Comparison of ENCODE assay signal across 7 cellular contexts in genomic region chr5:132830436-132831094, GRCh38. TPM values are rescaled to one million over a fixed set of nuclear protein-coding genes. Genes with fewer than 3 reads are reported as not detected.
A peak's percentile ranks its signal among the peaks of the same experiment; 100 is the strongest.
DNase-seq lines count a peak whose midpoint lies in the region; ATAC-seq, FAIRE-seq and TF ChIP-seq lines count a peak whose summit lies in the region.

TSS of gene SHROOM1 (minus strand) at chr5:132830647. CDS start at chr5:132826140, 4,507 bp downstream.

- FAIRE-seq in H1 (lab: Jason Lieb, UNC) = no peak

- CTCF ChIA-PET in H1 (lab: Charles Lee; ENCODE audit: partially characterized antibody) = interaction anchor here (0.7 to 25.6 kb wide), 10 partner anchors 9 to 78 kb away, joined by 3 to 465 read pairs (median 4); partner anchors contain the start of genes CCNI2, GDF9, LEAP2 and UQCRQ

- no peaks in the 10 kb centered on the region for H3K79me2 ChIP-seq in H1 (ENCODE audit: control insufficient read depth in 1 of 2, insufficient read depth in 2 of 2, low read length in 2 of 2)

- no peak for TF ChIP-seq RAD21 in H1 (IDR thresholded peaks at IDR 0.05 in 1 of 2, conservative IDR thresholded peaks at IDR 0.05 in 1 of 2; ENCODE audit: low read depth in 2 of 2, low read length in 2 of 2)

- H3K18ac ChIP-seq in H1 (ENCODE audit: extremely low read depth, low read length) = peak within 1 kb of the TSS; percentile 60; the same call in 1 of the 2 replicates

- POLR2A ChIA-PET in H1 (lab: Charles Lee; ENCODE audit: partially characterized antibody) = interaction anchor here (0.6 to 2.4 kb wide), 8 partner anchors 15 to 221 kb away, joined by 3 to 7 read pairs (median 4); partner anchors contain the start of genes GDF9, HSPA4, SOWAHA and UQCRQ

- H3K14ac ChIP-seq in H1 (ENCODE audit: insufficient read length) = no peak within 1 kb of the TSS

- WGBS in H1 (ENCODE audit: extremely low coverage in 1 of 2, insufficient coverage in 1 of 2, insufficient read length in 1 of 2, insufficient replicate concordance in 2 of 2, low coverage in 1 of 2, low lambda C conversion rate in 2 of 2, missing lambda C conversion rate in 1 of 2), 2 experiments = 10% methylated on average over 16 of the region's 78 CpGs; no CpG with 5 or more reads in 1 of the 2 experiments
- WGBS in urinary bladder = 4% methylated on average over 78 of the region's 78 CpGs

- no peak within 1 kb of the TSS for H2BK120ac ChIP-seq in H1 (replicated peaks; ENCODE audit: low read depth, low read length)

- peaks cover 30 to 61% (median 53%) of the 10 kb centered on the region in 4 experiments for H3K27me3 ChIP-seq in H1 (replicated peaks in 1 of 4; ENCODE audit: control insufficient read depth in 3 of 4, extremely low read depth in 1 of 4, insufficient read depth in 3 of 4, low read length in 3 of 4)

- H4K8ac ChIP-seq in H1 (ENCODE audit: extremely low read depth, insufficient read depth, low read length) = peak within 1 kb of the TSS; percentile 83

- H2BK5ac ChIP-seq in H1 (ENCODE audit: low read depth, low read length) = no peak within 1 kb of the TSS

- H2AFZ ChIP-seq in H1 (ENCODE audit: low read length) = peak within 1 kb of the TSS; percentile 74; the same call in 1 of the 2 replicates

- no peak within 1 kb of the TSS for H2BK12ac ChIP-seq in H1 (ENCODE audit: low read depth, low read length)

- DNase-seq in GM03348 (ENCODE audit: low spot score) (peak; percentile 87), H1 (ENCODE audit: low read depth in 1 of 2, low spot score in 2 of 2) (peak in 1 of 2 experiments; percentile 83), mesenteric fat pad (ENCODE audit: low spot score) (peak; percentile 93)

- no peak within 1 kb of the TSS for H3K4ac ChIP-seq in H1 (replicated peaks; ENCODE audit: insufficient read length, low read depth, low read length)

- no peak within 1 kb of the TSS for H2AK5ac ChIP-seq in H1 (ENCODE audit: low read depth, low read length)

- peak within 1 kb of the TSS; percentile 12 to 81 for H3K4me2 ChIP-seq in H1 (ENCODE audit: insufficient read depth in 1 of 2, low read depth in 2 of 2, low read length in 2 of 2)

- no peaks in the 10 kb centered on the region for H3K9me3 ChIP-seq in H1 (ENCODE audit: insufficient read depth in 2 of 2, low read depth in 1 of 2, low read length in 1 of 2)

- H4K91ac ChIP-seq in H1 (replicated peaks; ENCODE audit: insufficient read length, low read length) = no peak within 1 kb of the TSS

- peak within 1 kb of the TSS; percentile 35 to 74 (median 70) for H3K4me3 ChIP-seq in H1 (ENCODE audit: extremely low read depth in 1 of 4, insufficient read depth in 2 of 4, low read depth in 3 of 4, low read length in 4 of 4)
- H3K4me3 ChIP-seq in urinary bladder (ENCODE audit: low read depth, low read length) = peak within 1 kb of the TSS; percentile 84

- peaks cover 0 to 11% (median 9%) of the 10 kb centered on the region in 4 experiments; a peak in 6 of 7 replicates for H3K4me1 ChIP-seq in H1 (replicated peaks in 1 of 4; ENCODE audit: control insufficient read depth in 3 of 4, insufficient read depth in 4 of 4, low read length in 3 of 4)
- no peaks in the 10 kb centered on the region for H3K4me1 ChIP-seq in urinary bladder (ENCODE audit: insufficient read depth)

- no peak within 1 kb of the TSS; the same call in 1 of the 2 replicates for H2BK15ac ChIP-seq in H1 (ENCODE audit: low read length)

- no peak within 1 kb of the TSS for H2BK20ac ChIP-seq in H1 (ENCODE audit: low read length)

- no peak within 1 kb of the TSS for H3K56ac ChIP-seq in H1 (replicated peaks; ENCODE audit: insufficient read length, low read depth, low read length)

- H3K36me3 ChIP-seq in H1 (ENCODE audit: control insufficient read depth in 2 of 4, insufficient read depth in 4 of 4, low read length in 3 of 4) = no peaks in the 10 kb centered on the region
- no peaks in the 10 kb centered on the region for H3K36me3 ChIP-seq in urinary bladder (ENCODE audit: insufficient read depth)

- H3K23me2 ChIP-seq in H1 (ENCODE audit: low read depth, low read length) = peaks cover 10% of the 10 kb centered on the region; the same call in 1 of the 2 replicates

- peak within 1 kb of the TSS in 3 of 4 experiments; percentile 48 to 62 (median 49); a peak in 4 of 7 replicates for H3K9ac ChIP-seq in H1 (replicated peaks in 1 of 4; ENCODE audit: extremely low read depth in 1 of 4, low read depth in 3 of 4, low read length in 3 of 4)

- no peak for TF ChIP-seq EP300 in H1 (IDR thresholded peaks at IDR 0.05; ENCODE audit: borderline replicate concordance in 1 of 2, low read depth in 2 of 2, low read length in 2 of 2)

- no peak for TF ChIP-seq CTCF in H1 (IDR thresholded peaks at IDR 0.05; ENCODE audit: control extremely low read depth in 1 of 3, insufficient read depth in 1 of 3, low read depth in 1 of 3, low read length in 3 of 3)

- H4K20me1 ChIP-seq in H1 (replicated peaks in 1 of 2; ENCODE audit: control insufficient read depth in 1 of 2, insufficient read depth in 2 of 2, low read length in 2 of 2) = no peaks in the 10 kb centered on the region

- H3K23ac ChIP-seq in H1 (ENCODE audit: insufficient read length) = no peak within 1 kb of the TSS

- TF ChIP-seq POLR2A in H1 (IDR thresholded peaks at IDR 0.05; ENCODE audit: control extremely low read depth in 1 of 2, low read depth in 2 of 2, low read length in 2 of 2) = no peak; a peak in 1 of 3 replicates

- H4K5ac ChIP-seq in H1 (ENCODE audit: insufficient read length, low read depth, low read length) = no peak within 1 kb of the TSS

- no peaks in the 10 kb centered on the region for H3K79me1 ChIP-seq in H1 (ENCODE audit: low read depth, low read length)

- ATAC-seq in GM19452 (IDR thresholded peaks at IDR 0.05; ENCODE audit: unreplicated experiment) (peak; percentile 78), HG03442 (IDR thresholded peaks at IDR 0.05; ENCODE audit: unreplicated experiment) (peak; percentile 65), SK-N-SH treated with all-trans-retinoic acid at 6 μM for 48 hours (peak; percentile 75)

- H3K27ac ChIP-seq in H1 (ENCODE audit: low read depth, low read length) = no peak within 1 kb of the TSS
- peak within 1 kb of the TSS; percentile 95 for H3K27ac ChIP-seq in urinary bladder (ENCODE audit: low read depth)

TF ChIP-seq in SK-N-SH treated with all-trans-retinoic acid at 6 μM for 48 hours, 23 proteins besides CTCF, POLR2A, EP300 and RAD21:
- no peak for TF ChIP-seq ZFP30 (CRISPR knock-in tag; IDR thresholded peaks at IDR 0.05)
TF ChIP-seq in SK-N-SH treated with all-trans-retinoic acid at 6 μM for 48 hours: peak in this region for 0.

TF ChIP-seq in H1, 55 proteins besides CTCF, POLR2A, EP300 and RAD21 (continues in another document):
- TF ChIP-seq ASH2L (IDR thresholded peaks at IDR 0.05; ENCODE audit: low read length) = no peak
- TF ChIP-seq CREB1 (IDR thresholded peaks at IDR 0.05) = peak; percentile 63
- no peak for TF ChIP-seq HDAC6 (IDR thresholded peaks at IDR 0.05; ENCODE audit: low read depth, low read length)
- TF ChIP-seq, protein P1, sequence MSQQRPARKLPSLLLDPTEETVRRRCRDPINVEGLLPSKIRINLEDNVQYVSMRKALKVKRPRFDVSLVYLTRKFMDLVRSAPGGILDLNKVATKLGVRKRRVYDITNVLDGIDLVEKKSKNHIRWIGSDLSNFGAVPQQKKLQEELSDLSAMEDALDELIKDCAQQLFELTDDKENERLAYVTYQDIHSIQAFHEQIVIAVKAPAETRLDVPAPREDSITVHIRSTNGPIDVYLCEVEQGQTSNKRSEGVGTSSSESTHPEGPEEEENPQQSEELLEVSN (IDR thresholded peaks at IDR 0.05) = peak; percentile 58; the same call in 1 of the 2 replicates
- no peak for TF ChIP-seq NRF1 (IDR thresholded peaks at IDR 0.05; ENCODE audit: low read depth, low read length)
- no peak for TF ChIP-seq TBP (IDR thresholded peaks at IDR 0.05; ENCODE audit: low read depth, low read length)
- no peak for TF ChIP-seq SP2 (IDR thresholded peaks at IDR 0.05; ENCODE audit: low read length)
- TF ChIP-seq RBBP5 (IDR thresholded peaks at IDR 0.05; ENCODE audit: borderline replicate concordance, low read depth, low read length) = no peak
- peak; percentile 85; the same call in 1 of the 2 replicates for TF ChIP-seq EGR1 (IDR thresholded peaks at IDR 0.05; ENCODE audit: borderline replicate concordance, low read depth, low read length)
- no peak for TF ChIP-seq HDAC2 (IDR thresholded peaks at IDR 0.05; ENCODE audit: borderline replicate concordance in 1 of 2, low read depth in 2 of 2, low read length in 2 of 2)
- TF ChIP-seq CTBP2 (IDR thresholded peaks at IDR 0.05; ENCODE audit: borderline replicate concordance, insufficient read depth, insufficient read length, low read length) = no peak
- 0 out of 2 replicates have a peak, but pooled peaks have one; percentile 7 for TF ChIP-seq SRF (IDR thresholded peaks at IDR 0.05; ENCODE audit: low read depth, low read length)
- TF ChIP-seq MAX (IDR thresholded peaks at IDR 0.05) = no peak
- TF ChIP-seq EZH2 (IDR thresholded peaks at IDR 0.05; ENCODE audit: low read depth, low read length, severe bottlenecking) = peak; percentile 62
- TF ChIP-seq CBX8 (IDR thresholded peaks at IDR 0.05; ENCODE audit: borderline replicate concordance, low read depth, low read length) = no peak
- no peak for TF ChIP-seq SAP30 (IDR thresholded peaks at IDR 0.05; ENCODE audit: insufficient read depth, insufficient replicate concordance, low read length)
- TF ChIP-seq RFX5 (IDR thresholded peaks at IDR 0.05; ENCODE audit: borderline replicate concordance, low read depth, low read length) = no peak
- no peak for TF ChIP-seq RXRA (IDR thresholded peaks at IDR 0.05; ENCODE audit: insufficient read depth, low read depth, low read length)
- no peak for TF ChIP-seq POLR2AphosphoS5 (IDR thresholded peaks at IDR 0.05; ENCODE audit: low read depth, low read length)
- TF ChIP-seq KDM4A (IDR thresholded peaks at IDR 0.05; ENCODE audit: low read depth, low read length, severe bottlenecking) = peak; percentile 19
- no peak for TF ChIP-seq KDM1A (IDR thresholded peaks at IDR 0.05; ENCODE audit: borderline replicate concordance, low read length)

RNA-seq across cellular contexts. Expression of gene SHROOM1, which starts in this region (rescaled TPM):
- total RNA-seq in H1 (2021; fragmentation: NEBNext Ultra II Directional; extraction: Animal tissue kit (Norgen Biotek cat#: 25700)) = 5.2 and 5.7 TPM in 2 replicates
- 3.9 and 11.8 TPM in 2 replicates for polyA plus RNA-seq in H1 (2011; rRNA removed)
- polyA plus RNA-seq in H1 (2011; cell fraction: cytosol; rRNA removed) = 7.3 TPM
- polyA plus RNA-seq in H1 (2011; cell fraction: nucleus; rRNA removed) = 9.6 TPM
- polyA plus RNA-seq in H1 (2012, experiment 1 of 2) = 1.7 to 4.7 TPM (median 4.3 TPM) in 4 replicates
- 1.8 TPM for polyA plus RNA-seq in H1 (2012, experiment 2 of 2)
- 2.9 TPM for polyA plus RNA-seq in H1 (2013, experiment 1 of 2)
- 2.5 TPM for polyA plus RNA-seq in H1 (2013, experiment 2 of 2)
- polyA minus RNA-seq in H1 (2011; rRNA and poly(A)+ RNA removed) = 1.4 and 7.3 TPM in 2 replicates
- polyA minus RNA-seq in H1 (2011; cell fraction: cytosol; rRNA and poly(A)+ RNA removed) = 2.1 TPM
- polyA minus RNA-seq in H1 (2011; cell fraction: nucleus; rRNA and poly(A)+ RNA removed) = 5.6 TPM
- 10.6 TPM for total RNA-seq in mesenteric fat pad
- 7.2 TPM for total RNA-seq in urinary bladder
- 48.3 TPM for polyA plus RNA-seq in urinary bladder
